1 cellular context compared by ENCODE assay signal in the genomic region with DNA sequence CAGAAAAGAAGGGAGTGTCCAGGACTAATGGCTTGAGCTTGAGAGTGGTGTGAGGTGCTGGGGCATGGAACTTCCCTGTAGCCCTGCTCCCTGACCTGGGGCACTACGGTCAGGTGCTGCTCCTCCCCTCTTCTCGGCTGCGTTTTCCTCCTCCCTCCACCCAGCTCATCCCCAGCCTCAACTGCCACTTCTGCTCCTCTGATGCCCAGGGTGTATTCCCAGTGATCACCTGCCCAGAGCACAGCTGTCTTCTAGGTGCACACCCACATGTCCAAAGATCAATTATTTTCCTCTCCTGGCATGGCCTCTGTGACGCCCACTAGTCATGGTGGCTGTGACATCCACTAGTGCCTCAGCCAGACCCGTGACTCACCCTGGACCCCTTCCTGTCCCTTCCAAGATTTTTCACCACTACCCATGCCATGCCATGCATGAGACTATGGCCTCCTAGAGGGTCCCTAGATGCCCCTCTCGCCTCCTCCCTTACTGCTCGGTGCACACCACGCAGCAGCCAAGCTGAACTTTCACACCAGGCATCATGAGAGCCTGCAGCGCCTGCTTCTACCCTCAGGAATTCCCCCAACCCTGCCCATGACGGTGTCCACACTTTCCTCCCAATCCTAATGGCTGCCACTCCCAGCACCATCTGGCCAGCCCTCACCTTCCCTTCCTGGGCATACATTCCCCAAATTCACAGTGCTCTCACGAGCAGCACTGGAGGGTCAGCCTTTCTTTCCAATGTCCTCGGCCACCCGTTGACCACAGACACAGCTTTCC.
TF ChIP-seq lines count a peak whose summit lies in the region.

No MANE protein-coding gene starts in this region.

TF ChIP-seq in IMR-90, 13 proteins besides CTCF, POLR2A, EP300 and RAD21:
- TF ChIP-seq CEBPB (IDR thresholded peaks at IDR 0.05; ENCODE audit: low read depth, low read length) (no peak), FOS (IDR thresholded peaks at IDR 0.05; ENCODE audit: low read depth, low read length) (no peak), SMC3 (IDR thresholded peaks at IDR 0.05; ENCODE audit: low read depth, low read length) (no peak), NFE2L2 (IDR thresholded peaks at IDR 0.05; ENCODE audit: low read depth, low read length) (no peak), RFX5 (IDR thresholded peaks at IDR 0.05; ENCODE audit: low read depth, low read length) (no peak), RCOR1 (IDR thresholded peaks at IDR 0.05; ENCODE audit: insufficient replicate concordance, low read length) (no peak), CHD1 (IDR thresholded peaks at IDR 0.05; ENCODE audit: low read depth, low read length) (no peak), MAZ (IDR thresholded peaks at IDR 0.05; ENCODE audit: borderline replicate concordance, low read depth, low read length) (no peak), MAFK (IDR thresholded peaks at IDR 0.05; ENCODE audit: low read depth, low read length) (no peak), BHLHE40 (IDR thresholded peaks at IDR 0.05; ENCODE audit: low read depth, low read length) (no peak), MXI1 (IDR thresholded peaks at IDR 0.05; ENCODE audit: borderline replicate concordance, low read depth, low read length) (no peak)
- TF ChIP-seq, protein P1, sequence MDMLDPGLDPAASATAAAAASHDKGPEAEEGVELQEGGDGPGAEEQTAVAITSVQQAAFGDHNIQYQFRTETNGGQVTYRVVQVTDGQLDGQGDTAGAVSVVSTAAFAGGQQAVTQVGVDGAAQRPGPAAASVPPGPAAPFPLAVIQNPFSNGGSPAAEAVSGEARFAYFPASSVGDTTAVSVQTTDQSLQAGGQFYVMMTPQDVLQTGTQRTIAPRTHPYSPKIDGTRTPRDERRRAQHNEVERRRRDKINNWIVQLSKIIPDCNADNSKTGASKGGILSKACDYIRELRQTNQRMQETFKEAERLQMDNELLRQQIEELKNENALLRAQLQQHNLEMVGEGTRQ (IDR thresholded peaks at IDR 0.05; ENCODE audit: low read depth, low read length), result no peak
- TF ChIP-seq, protein P2, sequence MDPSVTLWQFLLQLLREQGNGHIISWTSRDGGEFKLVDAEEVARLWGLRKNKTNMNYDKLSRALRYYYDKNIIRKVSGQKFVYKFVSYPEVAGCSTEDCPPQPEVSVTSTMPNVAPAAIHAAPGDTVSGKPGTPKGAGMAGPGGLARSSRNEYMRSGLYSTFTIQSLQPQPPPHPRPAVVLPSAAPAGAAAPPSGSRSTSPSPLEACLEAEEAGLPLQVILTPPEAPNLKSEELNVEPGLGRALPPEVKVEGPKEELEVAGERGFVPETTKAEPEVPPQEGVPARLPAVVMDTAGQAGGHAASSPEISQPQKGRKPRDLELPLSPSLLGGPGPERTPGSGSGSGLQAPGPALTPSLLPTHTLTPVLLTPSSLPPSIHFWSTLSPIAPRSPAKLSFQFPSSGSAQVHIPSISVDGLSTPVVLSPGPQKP (IDR thresholded peaks at IDR 0.05; ENCODE audit: borderline replicate concordance, low read depth, low read length), result no peak
